Comparison of ENCODE assay signal across 8 cellular contexts in genomic region chr17:20320535-20321229, GRCh38.
DNase-seq lines count a peak whose midpoint lies in the region; ATAC-seq, FAIRE-seq and TF ChIP-seq lines count a peak whose summit lies in the region.
"Not testable (repeated sequence)": the region's sequence is repeated elsewhere in the genome, so short reads cannot be mapped to it uniquely, and the experiment has no call there.

No MANE protein-coding gene starts in this region.

- not testable (repeated sequence) for H3K9me3 Mint-ChIP-seq in brain; stimulated activated naive B cell treated with anti-CD40 and anti-IgM and Interleukin-4, amounts not matched to agents 10 μg/mL and 1 μg/mL and 100 μg/mL, for 72 hours

- peaks cover 15% of the 10 kb centered on the region for H3K36me3 Mint-ChIP-seq in brain
- H3K36me3 Mint-ChIP-seq in stimulated activated naive B cell treated with anti-CD40 and anti-IgM and Interleukin-4, amounts not matched to agents 10 μg/mL and 1 μg/mL and 100 μg/mL, for 72 hours: not testable (repeated sequence)

- not testable (repeated sequence) for H3K27ac Mint-ChIP-seq in brain; stimulated activated naive B cell treated with anti-CD40 and anti-IgM and Interleukin-4, amounts not matched to agents 10 μg/mL and 1 μg/mL and 100 μg/mL, for 72 hours

- H3K27ac ChIP-seq in DND-41 (ENCODE audit: low read length); HEK293 (ENCODE audit: extremely low read depth, low read depth, low read length); pancreas: not testable (repeated sequence)

- peak; percentile 51 for TF ChIP-seq CTCF in DND-41 (IDR thresholded peaks at IDR 0.05; ENCODE audit: borderline replicate concordance, extremely low read depth, low read length, poor library complexity, severe bottlenecking)
- not testable (repeated sequence) for TF ChIP-seq CTCF in HEK293 (tag by site-specific recombination; IDR thresholded peaks at IDR 0.05)
- peak; percentile 100 for TF ChIP-seq CTCF in brain (conservative IDR thresholded peaks at IDR 0.05)
- TF ChIP-seq CTCF in pancreas (IDR thresholded peaks at IDR 0.05): peak; percentile 84 to 98 (median 94)

- not testable (repeated sequence) for H4K20me1 ChIP-seq in DND-41 (ENCODE audit: insufficient read depth, low read length)

- H3K4me1 Mint-ChIP-seq in brain: not testable (repeated sequence)
- H3K4me1 Mint-ChIP-seq in stimulated activated naive B cell treated with anti-CD40 and anti-IgM and Interleukin-4, amounts not matched to agents 10 μg/mL and 1 μg/mL and 100 μg/mL, for 72 hours: peaks cover 4 to 10% of the 10 kb centered on the region in 2 donors

- not testable (repeated sequence) for H3K79me2 ChIP-seq in DND-41 (ENCODE audit: insufficient read depth, low read length)

- not testable (repeated sequence) for H3K9ac ChIP-seq in DND-41 (ENCODE audit: low read depth, low read length)

- not testable (repeated sequence) for H3K4me3 ChIP-seq in DND-41 (ENCODE audit: low read depth in 1 of 2, low read length in 2 of 2)
- H3K4me3 ChIP-seq in HEK293 (ENCODE audit: low read depth, low read length) (peak overlapping the region; percentile 9; the same call in 1 of the 2 replicates), pancreas (peak overlapping the region; percentile 12 to 53 (median 34))

- ATAC-seq in DND-41 (ENCODE audit: insufficient read depth, low read depth) (peak; percentile 29; the same call in 1 of the 3 replicates), left cardiac atrium (peak; percentile 87 to 91), pancreas (peak; percentile 96 to 98 (median 97))
- peak; percentile 96 to 97 for ATAC-seq in stimulated activated naive B cell treated with anti-CD40 and anti-IgM and Interleukin-4, amounts not matched to agents 10 μg/mL and 1 μg/mL and 100 μg/mL, for 72 hours (replicated peaks)

- H3K4me1 ChIP-seq in DND-41 (ENCODE audit: insufficient read depth, low read length); HEK293 (ENCODE audit: control insufficient read depth, insufficient read depth, low read length); pancreas: not testable (repeated sequence)

- peak; percentile 27 for DNase-seq in DND-41
- DNase-seq in NCI-H2171 treated with DMSO at 0.1 percent for 48 hours (lab: John Stamatoyannopoulos, UW): peak; percentile 43
- DNase-seq in activated CD4-positive, alpha-beta T cell treated with anti-CD3 and anti-CD28 coated beads for 4 hours: peak; percentile 66 to 73
- peak; percentile 71 for DNase-seq in left cardiac atrium
- DNase-seq in pancreas: peak; percentile 57 to 90 (median 82)
- DNase-seq in stimulated activated naive B cell treated with anti-CD40 and anti-IgM and Interleukin-4, amounts not matched to agents 10 μg/mL and 1 μg/mL and 100 μg/mL, for 72 hours: peak; percentile 75

- not testable (repeated sequence) for H3K4me2 ChIP-seq in DND-41 (ENCODE audit: insufficient read depth, low read length)

- not testable (repeated sequence) for H3K27me3 Mint-ChIP-seq in brain
- H3K27me3 Mint-ChIP-seq in stimulated activated naive B cell treated with anti-CD40 and anti-IgM and Interleukin-4, amounts not matched to agents 10 μg/mL and 1 μg/mL and 100 μg/mL, for 72 hours: peaks cover 8 to 14% of the 10 kb centered on the region in 2 donors

- not testable (repeated sequence) for H3K36me3 ChIP-seq in DND-41 (ENCODE audit: insufficient read depth, low read length); HEK293 (ENCODE audit: control insufficient read depth in 2 of 2, insufficient read depth in 1 of 2, low read length in 2 of 2); pancreas

- H3K27me3 ChIP-seq in DND-41 (ENCODE audit: insufficient read depth, low read length, poor library complexity); pancreas: not testable (repeated sequence)

- CTCF ChIA-PET in HEK293 (lab: Yijun Ruan, JAX): interaction anchor here (0.6 to 2.8 kb wide), 15 partner anchors 9 to 1226 kb away, joined by 3 to 35 read pairs (median 4); no protein-coding TSS in a partner anchor

- not testable (repeated sequence) for H3K9me3 ChIP-seq in DND-41 (ENCODE audit: insufficient read depth, low read length, severe bottlenecking); HEK293 (ENCODE audit: control insufficient read depth, insufficient read depth, low read depth, low read length); pancreas

- intact Hi-C loops in left cardiac atrium (cut with DNase I): loop anchor here in 1 of 2 donors (10.0 kb wide), 1 partner anchor 326 kb away; no protein-coding TSS in a partner anchor
- intact Hi-C loops in pancreas (cut with DNase I): not testable (repeated sequence)

- WGBS in pancreas, 2 donors: 15 to 22% methylated on average over 47 of the region's 47 CpGs

- POLR2A ChIA-PET in HEK293 (lab: Yijun Ruan, JAX): interaction anchor here (0.6 kb wide), 1 partner anchor 469 kb away, joined by 3 read pairs; no protein-coding TSS in a partner anchor

- H2AFZ ChIP-seq in DND-41 (ENCODE audit: low read depth, low read length): not testable (repeated sequence)

- H3K4me3 Mint-ChIP-seq in brain: not testable (repeated sequence)
- H3K4me3 Mint-ChIP-seq in stimulated activated naive B cell treated with anti-CD40 and anti-IgM and Interleukin-4, amounts not matched to agents 10 μg/mL and 1 μg/mL and 100 μg/mL, for 72 hours: peak overlapping the region; percentile 62 to 77

- FAIRE-seq in pancreas (lab: Jason Lieb, UNC): not testable (repeated sequence)

TF ChIP-seq in HEK293, 187 proteins besides CTCF, POLR2A, EP300 and RAD21:
- TF ChIP-seq ZNF654 (tag by site-specific recombination; IDR thresholded peaks at IDR 0.05; ENCODE audit: low read depth): peak; percentile 44

Comparison
In these comparisons a context has a peak if more than half of its experiments do, and no peak if none do; other contexts are left out.
1. ATAC-seq: peak in every context shown above with its lines; median percentile 97 in pancreas; 96 in stimulated activated naive B cell treated with anti-CD40 and anti-IgM and Interleukin-4, amounts not matched to agents 10 μg/mL and 1 μg/mL and 100 μg/mL, for 72 hours; 89 in left cardiac atrium; 29 in DND-41.
2. DNase-seq: peak in every context shown above with its lines; median percentile 82 in pancreas; 75 in stimulated activated naive B cell treated with anti-CD40 and anti-IgM and Interleukin-4, amounts not matched to agents 10 μg/mL and 1 μg/mL and 100 μg/mL, for 72 hours; 71 in left cardiac atrium; 70 in activated CD4-positive, alpha-beta T cell treated with anti-CD3 and anti-CD28 coated beads for 4 hours; 43 in NCI-H2171 treated with DMSO at 0.1 percent for 48 hours; 27 in DND-41.